ENCODE assay signal across 10 cellular contexts in the genomic region with DNA sequence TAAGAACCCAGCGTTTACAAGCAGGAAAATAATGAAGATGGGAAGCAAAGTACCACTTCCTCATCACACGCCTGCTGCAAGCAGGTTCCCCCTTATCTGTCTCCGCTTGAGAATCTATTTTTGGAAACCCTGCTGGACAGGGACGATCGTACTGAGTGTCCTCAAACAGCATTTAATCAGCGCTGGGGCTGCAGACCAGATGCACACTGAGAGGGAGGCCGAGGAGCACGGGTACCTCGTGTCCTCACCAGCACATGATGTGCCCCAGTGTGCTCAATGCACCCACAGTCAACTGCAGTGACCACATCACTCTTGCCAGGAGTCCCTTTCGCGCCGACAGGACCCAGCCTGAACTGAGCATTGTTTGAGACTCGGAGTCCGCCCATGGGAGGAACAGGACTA.
DNase-seq lines count a peak whose midpoint lies in the region; ATAC-seq and TF ChIP-seq lines count a peak whose summit lies in the region.
"Had no signal": no experiment of that assay in that cellular context is flagged by ENCODE, and none has a peak within 500 bp of the region (broad histone marks: within the 10 kb centered on the region; RNA-seq: fewer than 3 reads in every experiment).

No MANE protein-coding gene starts in this region.

- intact Hi-C loops in body of pancreas (cut with DNase I) = no loop called here

- no peaks in the 10 kb centered on the region for H3K27me3 ChIP-seq in body of pancreas

- TF ChIP-seq POLR2A in body of pancreas (IDR thresholded peaks at IDR 0.05) = peak in 1 of 3 donors; percentile 29

- DNase-seq in NOMO-1 (lab: John Stamatoyannopoulos, UW; ENCODE audit: unreplicated experiment in 2 of 2) = peak; percentile 34 to 81
- peak in 3 of 4 donors; percentile 39 to 76 (median 48) for DNase-seq in body of pancreas
- peak; percentile 60 for DNase-seq in left lobe of liver (ENCODE audit: low spot score)
- DNase-seq in stimulated activated CD8-positive, alpha-beta memory T cell treated with anti-CD3 and anti-CD28 coated beads, Interleukin-4, amount 100 ng/mL, for 48 hours = peak; percentile 15
- DNase-seq in NCI-H446 treated with DMSO at 0.1 percent for 48 hours (lab: John Stamatoyannopoulos, UW) = no peak

- peaks cover 7% of the 10 kb centered on the region for H3K4me1 ChIP-seq in body of pancreas

- no peaks in the 10 kb centered on the region for H3K9me3 ChIP-seq in body of pancreas

- no peak overlapping the region for H3K4me3 ChIP-seq in body of pancreas

- ATAC-seq in body of pancreas (peak; percentile 9), left lobe of liver (peak; percentile 49), HG03159 (IDR thresholded peaks at IDR 0.05; ENCODE audit: unreplicated experiment) (no peak), HG03442 (IDR thresholded peaks at IDR 0.05; ENCODE audit: unreplicated experiment) (no peak), GM18520 (IDR thresholded peaks at IDR 0.05; ENCODE audit: unreplicated experiment) (no peak)
- ATAC-seq: activated CD4-positive, CD25-positive, alpha-beta regulatory T cell treated with anti-CD3 and anti-CD28 coated beads, Interleukin-2, amount 50 U/mL, for 24 hours; esophagus mucosa had no signal

- no peaks in the 10 kb centered on the region for H3K36me3 ChIP-seq in body of pancreas (replicated peaks in 1 of 2; ENCODE audit: insufficient read depth in 1 of 2, low read depth in 2 of 2)

- peak overlapping the region in 2 of 4 donors; percentile 6 to 24 for H3K27ac ChIP-seq in body of pancreas

- WGBS in body of pancreas, 2 donors = 47 to 74% methylated on average over 8 to 14 of the region's 14 CpGs

- TF ChIP-seq CTCF in body of pancreas (IDR thresholded peaks at IDR 0.05) = no peak

Comparison
In these comparisons a context has a peak if more than half of its experiments do, and no peak if none do; other contexts are left out.
1. ATAC-seq: peak in body of pancreas (single experiment) and left lobe of liver (single experiment); none in HG03159 (single experiment), HG03442 (single experiment) and GM18520 (single experiment).